ENCODE assay signal across 11 cellular contexts in the genomic region with DNA sequence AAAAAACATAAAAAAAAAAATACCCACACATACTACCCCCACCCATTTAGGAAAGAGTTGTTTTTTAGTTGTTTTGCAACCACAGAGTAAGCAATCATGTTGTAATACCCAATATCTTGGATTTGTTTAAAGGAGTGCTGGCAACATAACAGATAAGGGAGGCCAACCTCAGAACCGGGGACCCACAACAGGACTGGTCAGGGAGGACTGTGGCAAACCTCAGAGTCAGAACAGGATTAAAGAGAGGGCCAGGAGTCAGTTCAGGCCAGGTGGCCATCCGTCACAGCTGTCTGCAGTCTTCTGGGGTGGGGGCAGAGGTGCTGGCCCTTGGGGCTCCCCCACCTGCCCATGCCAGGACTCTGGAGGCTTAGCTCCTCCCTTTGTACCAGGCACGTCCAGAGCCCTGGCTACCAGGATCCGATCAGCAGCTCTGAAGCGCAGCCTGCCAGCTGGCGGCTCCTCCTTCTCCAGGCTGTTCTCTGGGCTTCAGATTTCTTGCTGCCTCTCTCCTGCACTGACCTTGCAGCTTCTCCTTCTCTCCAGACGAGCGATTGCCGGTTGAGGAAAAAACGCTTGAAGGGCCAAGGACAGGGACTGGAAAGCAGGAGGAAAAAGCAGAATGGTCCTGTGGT. TPM values are rescaled to one million over a fixed set of nuclear protein-coding genes. Genes with fewer than 3 reads are reported as not detected.
DNase-seq lines count a peak whose midpoint lies in the region; ATAC-seq and TF ChIP-seq lines count a peak whose summit lies in the region.
"Had no signal": no experiment of that assay in that cellular context is flagged by ENCODE, and none has a peak within 500 bp of the region (broad histone marks: within the 10 kb centered on the region; RNA-seq: fewer than 3 reads in every experiment).

No MANE protein-coding gene starts in this region.

- peaks cover under 1% of the 10 kb centered on the region for H3K27me3 Mint-ChIP-seq in activated naive CD8-positive, alpha-beta T cell treated with anti-CD3 and anti-CD28 coated beads, Interleukin-2, amount 10 ng/mL, durations not matched to agents 7 days and 5 days
- no peaks in the 10 kb centered on the region for H3K27me3 Mint-ChIP-seq in activated naive CD8-positive, alpha-beta T cell treated with anti-CD3 and anti-CD28 coated beads, Interleukin-2, amount 50 U/mL, for 24 hours

- H3K36me3 Mint-ChIP-seq in activated naive CD8-positive, alpha-beta T cell treated with anti-CD3 and anti-CD28 coated beads, Interleukin-2, amount 10 ng/mL, durations not matched to agents 7 days and 5 days = peaks cover 4% of the 10 kb centered on the region
- H3K36me3 Mint-ChIP-seq in activated naive CD8-positive, alpha-beta T cell treated with anti-CD3 and anti-CD28 coated beads, Interleukin-2, amount 50 U/mL, for 24 hours (ENCODE audit: low read depth) = peaks cover 7% of the 10 kb centered on the region

- H3K9me3 Mint-ChIP-seq in activated naive CD8-positive, alpha-beta T cell treated with anti-CD3 and anti-CD28 coated beads, Interleukin-2, amount 10 ng/mL, durations not matched to agents 7 days and 5 days = no peaks in the 10 kb centered on the region
- no peaks in the 10 kb centered on the region for H3K9me3 Mint-ChIP-seq in activated naive CD8-positive, alpha-beta T cell treated with anti-CD3 and anti-CD28 coated beads, Interleukin-2, amount 50 U/mL, for 24 hours

- no peak overlapping the region for H3K4me3 ChIP-seq in osteoblast (ENCODE audit: insufficient read depth, low read length)
- peak overlapping the region; percentile 24 for H3K4me3 ChIP-seq in vagina

- DNase-seq in activated naive CD8-positive, alpha-beta T cell treated with anti-CD3 and anti-CD28 coated beads, Interleukin-2, amount 10 ng/mL, durations not matched to agents 7 days and 5 days = no peak
- no peak for DNase-seq in activated naive CD8-positive, alpha-beta T cell treated with anti-CD3 and anti-CD28 coated beads, Interleukin-2, amount 50 U/mL, for 24 hours
- DNase-seq in cardiac septum (ENCODE audit: low spot score) = peak; percentile 87
- peak; percentile 79 for DNase-seq in osteoblast (ENCODE audit: insufficient read length, low spot score, missing footprints)
- peak; percentile 94 to 96 for DNase-seq in vagina (ENCODE audit: extremely low spot score in 2 of 2)
- DNase-seq in germinal center (ENCODE audit: low spot score) = no peak
- DNase-seq in NCI-H2227 treated with DMSO at 0.1 percent for 48 hours (lab: John Stamatoyannopoulos, UW) = no peak
- DNase-seq in inferior parietal cortex (ENCODE audit: extremely low spot score) = no peak
- DNase-seq: AML-193, dermis blood vessel endothelial cell, retina had no signal

- H3K79me2 ChIP-seq in osteoblast (ENCODE audit: insufficient read depth, low read length) = peaks cover 62% of the 10 kb centered on the region

- TF ChIP-seq CTCF in osteoblast (IDR thresholded peaks at IDR 0.05; ENCODE audit: extremely low read depth, low read depth, low read length) = no peak
- no peak for TF ChIP-seq CTCF in vagina (IDR thresholded peaks at IDR 0.05)

- peaks cover 44% of the 10 kb centered on the region for H3K4me1 Mint-ChIP-seq in activated naive CD8-positive, alpha-beta T cell treated with anti-CD3 and anti-CD28 coated beads, Interleukin-2, amount 10 ng/mL, durations not matched to agents 7 days and 5 days
- peaks cover 46% of the 10 kb centered on the region for H3K4me1 Mint-ChIP-seq in activated naive CD8-positive, alpha-beta T cell treated with anti-CD3 and anti-CD28 coated beads, Interleukin-2, amount 50 U/mL, for 24 hours

- POLR2A ChIA-PET in activated naive CD8-positive, alpha-beta T cell treated with anti-CD3 and anti-CD28 coated beads, Interleukin-2, amount 10 ng/mL, durations not matched to agents 7 days and 5 days (lab: Charles Lee) = interaction anchor here (0.5 to 1.5 kb wide), 2 partner anchors 8 to 1029 kb away, joined by 3 to 7 read pairs; a partner anchor contains a TSS

- peaks cover 18% of the 10 kb centered on the region for H3K36me3 ChIP-seq in osteoblast (ENCODE audit: insufficient read depth, low read length)
- H3K36me3 ChIP-seq in vagina = peaks cover 0 to 22% of the 10 kb centered on the region in 2 donors

- H3K4me1 ChIP-seq in osteoblast (ENCODE audit: insufficient read depth, low read length) (peaks cover 31% of the 10 kb centered on the region), vagina (peaks cover 93% of the 10 kb centered on the region)

- peaks cover 3% of the 10 kb centered on the region for H4K20me1 ChIP-seq in osteoblast (ENCODE audit: insufficient read depth, low read length)

- no peaks in the 10 kb centered on the region for H3K9me3 ChIP-seq in osteoblast (ENCODE audit: low read depth, low read length)
- H3K9me3 ChIP-seq in vagina = no peaks in the 10 kb centered on the region

- intact Hi-C loops in cardiac septum (cut with DNase I) = no loop called here
- intact Hi-C loops in vagina (cut with DNase I) = no loop called here

- H3K4me3 Mint-ChIP-seq in activated naive CD8-positive, alpha-beta T cell treated with anti-CD3 and anti-CD28 coated beads, Interleukin-2, amount 10 ng/mL, durations not matched to agents 7 days and 5 days = no peak overlapping the region
- no peak overlapping the region for H3K4me3 Mint-ChIP-seq in activated naive CD8-positive, alpha-beta T cell treated with anti-CD3 and anti-CD28 coated beads, Interleukin-2, amount 50 U/mL, for 24 hours

- H3K4me2 ChIP-seq in osteoblast (ENCODE audit: insufficient read depth, low read length) = no peak overlapping the region

- H3K27ac ChIP-seq in osteoblast (ENCODE audit: low read depth, low read length) (no peak overlapping the region), vagina (peak overlapping the region; percentile 86)

- no peak for TF ChIP-seq POLR2A in vagina (IDR thresholded peaks at IDR 0.05)

- H3K27me3 ChIP-seq in osteoblast (ENCODE audit: insufficient read depth, low read length) = no peaks in the 10 kb centered on the region
- H3K27me3 ChIP-seq in vagina = no peaks in the 10 kb centered on the region

- no peak for ATAC-seq in activated naive CD8-positive, alpha-beta T cell treated with anti-CD3 and anti-CD28 coated beads, Interleukin-2, amount 10 ng/mL, durations not matched to agents 7 days and 5 days (ENCODE audit: low read depth)
- ATAC-seq in activated naive CD8-positive, alpha-beta T cell treated with anti-CD3 and anti-CD28 coated beads, Interleukin-2, amount 50 U/mL, for 24 hours = no peak

- peak overlapping the region; percentile 49 for H3K27ac Mint-ChIP-seq in activated naive CD8-positive, alpha-beta T cell treated with anti-CD3 and anti-CD28 coated beads, Interleukin-2, amount 10 ng/mL, durations not matched to agents 7 days and 5 days
- H3K27ac Mint-ChIP-seq in activated naive CD8-positive, alpha-beta T cell treated with anti-CD3 and anti-CD28 coated beads, Interleukin-2, amount 50 U/mL, for 24 hours = no peak overlapping the region

- no peak overlapping the region for H2AFZ ChIP-seq in osteoblast (ENCODE audit: low read length)

RNA-seq across cellular contexts. Expression of a gene that starts 7.9 kb away (rescaled TPM):
- 10 to 100 TPM; 15.3 to 15.9 TPM for total RNA-seq in activated naive CD8-positive, alpha-beta T cell treated with anti-CD3 and anti-CD28 coated beads, Interleukin-2, amount 10 ng/mL, durations not matched to agents 7 days and 5 days
- total RNA-seq in cardiac septum (28.9 TPM), osteoblast (45.1 and 51.4 TPM in 2 replicates), vagina (65.1 TPM)

RNA-seq across cellular contexts. Expression of a gene that starts 50.2 kb away (rescaled TPM):
- 1 to 10 TPM; 1.6 TPM for total RNA-seq in activated naive CD8-positive, alpha-beta T cell treated with anti-CD3 and anti-CD28 coated beads, Interleukin-2, amount 10 ng/mL, durations not matched to agents 7 days and 5 days
- total RNA-seq in cardiac septum (12.9 TPM), osteoblast (14.7 and 23.2 TPM in 2 replicates), vagina (40.0 TPM)

Comparison
In these comparisons a context has a peak if more than half of its experiments do, and no peak if none do; other contexts are left out.
1. DNase-seq: peak in cardiac septum (single experiment), osteoblast (single experiment) and vagina (2 of 2); none in activated naive CD8-positive, alpha-beta T cell treated with anti-CD3 and anti-CD28 coated beads, Interleukin-2, amount 10 ng/mL, durations not matched to agents 7 days and 5 days (single experiment), activated naive CD8-positive, alpha-beta T cell treated with anti-CD3 and anti-CD28 coated beads, Interleukin-2, amount 50 U/mL, for 24 hours (single experiment), germinal center (single experiment), NCI-H2227 treated with DMSO at 0.1 percent for 48 hours (single experiment) and inferior parietal cortex (single experiment).